ENCODE assay signal across 25 cellular contexts in the genomic region with DNA sequence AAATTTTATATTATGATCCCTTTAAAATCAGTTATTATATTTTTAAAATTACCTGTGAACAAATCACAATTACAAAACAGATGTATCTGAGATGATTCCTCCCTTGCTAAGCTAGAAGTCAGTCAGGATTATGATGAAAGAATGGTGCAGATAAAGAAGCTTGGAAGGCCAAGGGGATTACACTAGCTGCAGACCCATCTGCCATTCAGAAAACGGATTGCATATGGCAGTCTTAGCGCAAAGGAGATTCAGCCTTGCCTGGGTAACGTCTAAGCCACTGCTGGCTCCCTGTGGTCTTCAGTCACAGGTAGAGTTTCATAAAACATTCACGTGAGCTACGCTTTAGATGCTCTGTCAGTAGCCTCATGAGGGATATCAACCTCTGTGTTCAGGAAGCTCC.
"Had no signal": no experiment of that assay in that cellular context is flagged by ENCODE, and none has a peak within 500 bp of the region (broad histone marks: within the 10 kb centered on the region; RNA-seq: fewer than 3 reads in every experiment).

No MANE protein-coding gene starts in this region.

- H3K9me3 ChIP-seq: left lung, lower lobe of right lung, neutrophil, right atrium auricular region, right lobe of liver, tibial nerve, vagina had no signal

- H3K27ac ChIP-seq: left lung, lower lobe of right lung, neutrophil, parathyroid adenoma, right atrium auricular region, right lobe of liver, tibial nerve, vagina had no signal

- ATAC-seq: left colon; left lung; lower lobe of right lung; naive thymus-derived CD8-positive, alpha-beta T cell; right lobe of liver; stimulated activated memory B cell treated with anti-CD40 and anti-IgM and Interleukin-4, amounts not matched to agents 10 μg/mL and 1 μg/mL and 100 μg/mL, for 72 hours; stimulated activated naive CD8-positive, alpha-beta T cell treated with anti-CD3 and anti-CD28 coated beads, Interleukin-15, amount 100 ng/mL, for 72 hours had no signal

- H3K27me3 ChIP-seq: left lung, neutrophil, right atrium auricular region, right lobe of liver, tibial nerve, vagina had no signal

- H2AFZ ChIP-seq: parathyroid adenoma had no signal

- DNase-seq: hippocampal formation; kidney glomerular epithelial cell; left colon; left lung; lower lobe of right lung; mammary epithelial cell; mesenchymal stem cell; naive thymus-derived CD8-positive, alpha-beta T cell; occipital lobe; right lobe of liver; stimulated activated CD4-positive, alpha-beta T cell treated with anti-CD3 and anti-CD28 coated beads, Interleukin-1b, Interleukin-23, amount 100 ng/mL, for 48 hours; stimulated activated CD4-positive, alpha-beta T cell treated with anti-CD3 and anti-CD28 coated beads, Interleukin-2, amount 100 ng/mL, for 48 hours; stimulated activated CD4-positive, alpha-beta T cell treated with anti-CD3 and anti-CD28 coated beads, Interleukin-4, amount 100 ng/mL, for 4 hours; stimulated activated CD8-positive, alpha-beta memory T cell treated with anti-CD3 and anti-CD28 coated beads, Interleukin-4, amount 100 ng/mL, for 48 hours; stimulated activated naive CD4-positive, alpha-beta T cell treated with Interleukin-2 at 50 U/mL for 16 hours; stimulated activated naive CD8-positive, alpha-beta T cell treated with anti-CD3 and anti-CD28 coated beads, Interleukin-15, amount 100 ng/mL, for 72 hours; substantia nigra had no signal

- H3K4me3 ChIP-seq: left lung, lower lobe of right lung, right atrium auricular region, right lobe of liver, smooth muscle cell, tibial nerve, vagina had no signal

- H3K9ac ChIP-seq: parathyroid adenoma had no signal

- H3K4me2 ChIP-seq: smooth muscle cell had no signal

- H3K36me3 ChIP-seq: left lung, lower lobe of right lung, neutrophil, right atrium auricular region, right lobe of liver, tibial nerve, vagina had no signal

- H3K4me1 ChIP-seq: left lung, lower lobe of right lung, parathyroid adenoma, right atrium auricular region, right lobe of liver, tibial nerve, vagina had no signal

- FAIRE-seq: keratinocyte had no signal
